ENCODE assay signal across 27 cellular contexts in genomic region chr3:48486952-48487351, GRCh38. TPM values are rescaled to one million over a fixed set of nuclear protein-coding genes. Genes with fewer than 3 reads are reported as not detected.
"Had no signal": no experiment of that assay in that cellular context is flagged by ENCODE, and none has a peak within 500 bp of the region (broad histone marks: within the 10 kb centered on the region; RNA-seq: fewer than 3 reads in every experiment).

No MANE protein-coding gene starts in this region.

- H3K4me3 Mint-ChIP-seq: dendritic cell treated with granulocyte-macrophage colony-stimulating factor and Interleukin-4, amounts not matched to agents 40 ng/mL and 50 ng/mL, for 4 days; effector memory CD8-positive, alpha-beta T cell; mesothelial cell of epicardium; naive B cell; naive thymus-derived CD8-positive, alpha-beta T cell had no signal

- ATAC-seq: effector memory CD8-positive, alpha-beta T cell; esophagus mucosa; gastrocnemius medialis; heart right ventricle; left cardiac atrium; left lung; left ventricle myocardium superior; lower lobe of right lung; mucosa of descending colon; naive thymus-derived CD8-positive, alpha-beta T cell had no signal

- H3K4me3 ChIP-seq: colonic mucosa, esophagus squamous epithelium, gastrocnemius medialis, heart right ventricle, left lung, lower lobe of right lung, mucosa of descending colon had no signal

- H3K4me1 ChIP-seq: colonic mucosa, gastrocnemius medialis, heart right ventricle, left lung, lower lobe of right lung had no signal

- DNase-seq: colonic mucosa; cortex of kidney; effector CD8-positive, alpha-beta T cell; effector memory CD8-positive, alpha-beta T cell; erythroblast; esophagus squamous epithelium; foreskin fibroblast; foreskin melanocyte; gastrocnemius medialis; glutamatergic neuron; head of caudate nucleus; heart right ventricle; hippocampal formation; left cardiac atrium; left ventricle myocardium superior; lower lobe of right lung; mesenchymal stem cell; mucosa of descending colon; naive B cell; naive thymus-derived CD8-positive, alpha-beta T cell had no signal

- H3K9me3 ChIP-seq: colonic mucosa, esophagus squamous epithelium, gastrocnemius medialis, heart right ventricle, left lung, lower lobe of right lung, mucosa of descending colon had no signal

- H3K27ac Mint-ChIP-seq: dendritic cell treated with granulocyte-macrophage colony-stimulating factor and Interleukin-4, amounts not matched to agents 40 ng/mL and 50 ng/mL, for 4 days; effector memory CD8-positive, alpha-beta T cell; mesothelial cell of epicardium had no signal

- H3K27me3 ChIP-seq: colonic mucosa, esophagus squamous epithelium, gastrocnemius medialis, heart right ventricle, left lung had no signal

- H3K36me3 ChIP-seq: colonic mucosa, gastrocnemius medialis, lower lobe of right lung had no signal

- FAIRE-seq: islet of Langerhans, keratinocyte had no signal

- H3K27ac ChIP-seq: colonic mucosa, epithelial cell of prostate, gastrocnemius medialis, heart right ventricle, left lung, lower lobe of right lung had no signal

- H3K27me3 Mint-ChIP-seq: dendritic cell treated with granulocyte-macrophage colony-stimulating factor and Interleukin-4, amounts not matched to agents 40 ng/mL and 50 ng/mL, for 4 days; effector memory CD8-positive, alpha-beta T cell; naive B cell; naive thymus-derived CD8-positive, alpha-beta T cell had no signal

- H3K9me3 Mint-ChIP-seq: dendritic cell treated with granulocyte-macrophage colony-stimulating factor and Interleukin-4, amounts not matched to agents 40 ng/mL and 50 ng/mL, for 4 days; effector memory CD8-positive, alpha-beta T cell; mesothelial cell of epicardium; naive B cell; naive thymus-derived CD8-positive, alpha-beta T cell had no signal

- H3K36me3 Mint-ChIP-seq: naive B cell; naive thymus-derived CD8-positive, alpha-beta T cell had no signal

RNA-seq across cellular contexts. Expression of gene PLXNB1, which starts 57.1 kb away (rescaled TPM):
- polyA plus RNA-seq: naive thymus-derived CD8-positive, alpha-beta T cell had no signal
